In genomic region chr9:70091103-70091502, GRCh38 we compare ENCODE assay signal across 25 cellular contexts. TPM values are rescaled to one million over a fixed set of nuclear protein-coding genes. Genes with fewer than 3 reads are reported as not detected.
"Had no signal": no experiment of that assay in that cellular context is flagged by ENCODE, and none has a peak within 500 bp of the region (broad histone marks: within the 10 kb centered on the region; RNA-seq: fewer than 3 reads in every experiment).

No MANE protein-coding gene starts in this region.

- H3K4me1 ChIP-seq: ascending aorta had no signal

- H3K36me3 ChIP-seq: ascending aorta, brain microvascular endothelial cell, gastrocnemius medialis, tibial nerve had no signal

- H3K4me3 Mint-ChIP-seq: activated naive CD4-positive, alpha-beta T cell treated with anti-CD3 and anti-CD28 coated beads, Interleukin-2, amount 10 ng/mL, durations not matched to agents 7 days and 5 days; activated naive CD8-positive, alpha-beta T cell treated with anti-CD3 and anti-CD28 coated beads, Interleukin-2, amount 10 ng/mL, durations not matched to agents 7 days and 5 days; dendritic cell treated with granulocyte-macrophage colony-stimulating factor and Interleukin-4, amounts not matched to agents 40 ng/mL and 50 ng/mL, for 4 days; mesothelial cell of epicardium; natural killer cell treated with Interleukin-12 subunit alpha and Interleukin-12 subunit beta and Interleukin-15 and Interleukin-18, amount 100 ng/mL, for 72 hours; stimulated activated naive B cell treated with anti-CD40 and anti-IgM and Interleukin-4, amounts not matched to agents 10 μg/mL and 1 μg/mL and 100 μg/mL, for 72 hours had no signal

- H3K27ac ChIP-seq: ascending aorta, brain microvascular endothelial cell, gastrocnemius medialis, SK-N-MC, tibial nerve, VCaP had no signal

- ATAC-seq: activated CD4-positive, CD25-positive, alpha-beta regulatory T cell treated with anti-CD3 and anti-CD28 coated beads, Interleukin-2, amount 50 U/mL, for 24 hours; gastrocnemius medialis; natural killer cell treated with Interleukin-12 subunit alpha and Interleukin-12 subunit beta and Interleukin-15 and Interleukin-18, amount 100 ng/mL, for 72 hours; stimulated activated naive B cell treated with anti-CD40 and anti-IgM and Interleukin-4, amounts not matched to agents 10 μg/mL and 1 μg/mL and 100 μg/mL, for 72 hours had no signal

- H3K9me3 ChIP-seq: ascending aorta, gastrocnemius medialis, tibial nerve had no signal

- DNase-seq: activated CD4-positive, alpha-beta T cell treated with anti-CD3 and anti-CD28 coated beads for 48 hours; activated CD4-positive, alpha-beta T cell treated with anti-CD3 and anti-CD28 coated beads, Interleukin-2, amount 50 U/mL, for 48 hours; activated CD8-positive, alpha-beta memory T cell treated with anti-CD3 and anti-CD28 coated beads for 24 hours; activated effector memory CD4-positive, alpha-beta T cell treated with Interleukin-2 at 50 U/mL for 16 hours; activated naive CD4-positive, alpha-beta T cell treated with anti-CD3 and anti-CD28 coated beads, Interleukin-2, amount 10 ng/mL, durations not matched to agents 7 days and 5 days; activated naive CD8-positive, alpha-beta T cell treated with anti-CD3 and anti-CD28 coated beads, Interleukin-2, amount 10 ng/mL, durations not matched to agents 7 days and 5 days; brain microvascular endothelial cell; caudate nucleus; gastrocnemius medialis; head of caudate nucleus; hippocampal formation; left cardiac atrium; posterior cingulate gyrus; stimulated activated CD4-positive, alpha-beta T cell treated with anti-CD3 and anti-CD28 coated beads, Interleukin-15, amount 100 ng/mL, for 24 hours; stimulated activated CD4-positive, alpha-beta T cell treated with anti-CD3 and anti-CD28 coated beads, Interleukin-2, amount 100 ng/mL, for 24 hours; stimulated activated naive B cell treated with anti-CD40 and anti-IgM and Interleukin-4, amounts not matched to agents 10 μg/mL and 1 μg/mL and 100 μg/mL, for 72 hours had no signal

- H3K27me3 ChIP-seq: ascending aorta, brain microvascular endothelial cell, gastrocnemius medialis, tibial nerve had no signal

- H3K27ac Mint-ChIP-seq: activated naive CD4-positive, alpha-beta T cell treated with anti-CD3 and anti-CD28 coated beads, Interleukin-2, amount 10 ng/mL, durations not matched to agents 7 days and 5 days; activated naive CD8-positive, alpha-beta T cell treated with anti-CD3 and anti-CD28 coated beads, Interleukin-2, amount 10 ng/mL, durations not matched to agents 7 days and 5 days; dendritic cell treated with granulocyte-macrophage colony-stimulating factor and Interleukin-4, amounts not matched to agents 40 ng/mL and 50 ng/mL, for 4 days; mesothelial cell of epicardium; natural killer cell treated with Interleukin-12 subunit alpha and Interleukin-12 subunit beta and Interleukin-15 and Interleukin-18, amount 100 ng/mL, for 72 hours; stimulated activated naive B cell treated with anti-CD40 and anti-IgM and Interleukin-4, amounts not matched to agents 10 μg/mL and 1 μg/mL and 100 μg/mL, for 72 hours had no signal

- H3K4me3 ChIP-seq: ascending aorta, gastrocnemius medialis, SK-N-MC, tibial nerve had no signal

- H3K9me3 Mint-ChIP-seq: activated naive CD4-positive, alpha-beta T cell treated with anti-CD3 and anti-CD28 coated beads, Interleukin-2, amount 10 ng/mL, durations not matched to agents 7 days and 5 days; activated naive CD8-positive, alpha-beta T cell treated with anti-CD3 and anti-CD28 coated beads, Interleukin-2, amount 10 ng/mL, durations not matched to agents 7 days and 5 days; dendritic cell treated with granulocyte-macrophage colony-stimulating factor and Interleukin-4, amounts not matched to agents 40 ng/mL and 50 ng/mL, for 4 days; mesothelial cell of epicardium; natural killer cell treated with Interleukin-12 subunit alpha and Interleukin-12 subunit beta and Interleukin-15 and Interleukin-18, amount 100 ng/mL, for 72 hours; stimulated activated naive B cell treated with anti-CD40 and anti-IgM and Interleukin-4, amounts not matched to agents 10 μg/mL and 1 μg/mL and 100 μg/mL, for 72 hours had no signal

- H3K36me3 Mint-ChIP-seq: activated naive CD4-positive, alpha-beta T cell treated with anti-CD3 and anti-CD28 coated beads, Interleukin-2, amount 10 ng/mL, durations not matched to agents 7 days and 5 days; activated naive CD8-positive, alpha-beta T cell treated with anti-CD3 and anti-CD28 coated beads, Interleukin-2, amount 10 ng/mL, durations not matched to agents 7 days and 5 days; mesothelial cell of epicardium; natural killer cell treated with Interleukin-12 subunit alpha and Interleukin-12 subunit beta and Interleukin-15 and Interleukin-18, amount 100 ng/mL, for 72 hours; stimulated activated naive B cell treated with anti-CD40 and anti-IgM and Interleukin-4, amounts not matched to agents 10 μg/mL and 1 μg/mL and 100 μg/mL, for 72 hours had no signal

- H3K27me3 Mint-ChIP-seq: activated naive CD4-positive, alpha-beta T cell treated with anti-CD3 and anti-CD28 coated beads, Interleukin-2, amount 10 ng/mL, durations not matched to agents 7 days and 5 days; dendritic cell treated with granulocyte-macrophage colony-stimulating factor and Interleukin-4, amounts not matched to agents 40 ng/mL and 50 ng/mL, for 4 days had no signal

- H3K4me1 Mint-ChIP-seq: activated naive CD4-positive, alpha-beta T cell treated with anti-CD3 and anti-CD28 coated beads, Interleukin-2, amount 10 ng/mL, durations not matched to agents 7 days and 5 days; activated naive CD8-positive, alpha-beta T cell treated with anti-CD3 and anti-CD28 coated beads, Interleukin-2, amount 10 ng/mL, durations not matched to agents 7 days and 5 days; stimulated activated naive B cell treated with anti-CD40 and anti-IgM and Interleukin-4, amounts not matched to agents 10 μg/mL and 1 μg/mL and 100 μg/mL, for 72 hours had no signal

RNA-seq across cellular contexts. Expression of gene MAMDC2, which starts 47.5 kb away (rescaled TPM):
- total RNA-seq: natural killer cell treated with Interleukin-12 subunit alpha and Interleukin-12 subunit beta and Interleukin-15 and Interleukin-18, amount 100 ng/mL, for 72 hours; T-helper 1 cell treated with Interleukin-12 subunit alpha and Interleukin-12 subunit beta and Interleukin-4 antibody, amounts not matched to agents 30 ng/mL and 1 ng/mL, for 36 hours had no signal
